ENCODE assay signal across 1 cellular context in genomic region chr4:4659871-4660651, GRCh38.
TF ChIP-seq lines count a peak whose summit lies in the region.

No MANE protein-coding gene starts in this region.

TF ChIP-seq in K562, 482 proteins besides CTCF, POLR2A, EP300 and RAD21 (continued from another document and continues in another):
- TF ChIP-seq ZBTB9 (CRISPR knock-in tag; IDR thresholded peaks at IDR 0.05) (no peak), ERF (CRISPR knock-in tag; IDR thresholded peaks at IDR 0.05) (no peak), TOE1 (IDR thresholded peaks at IDR 0.05; ENCODE audit: borderline replicate concordance) (no peak), TOE1 (CRISPR knock-in tag; IDR thresholded peaks at IDR 0.05; ENCODE audit: borderline replicate concordance, low read depth) (no peak), ZNF124 (CRISPR knock-in tag; IDR thresholded peaks at IDR 0.05) (no peak), ZFP1 (CRISPR knock-in tag; IDR thresholded peaks at IDR 0.05) (no peak), ZNF263 (CRISPR knock-in tag; IDR thresholded peaks at IDR 0.05; ENCODE audit: borderline replicate concordance) (no peak), CREM (IDR thresholded peaks at IDR 0.05; ENCODE audit: low read depth) (peak; percentile 34; the same call in 1 of the 2 replicates), SNIP1 (IDR thresholded peaks at IDR 0.05; ENCODE audit: low read depth) (no peak), TFAM (CRISPR knock-in tag; conservative IDR thresholded peaks at IDR 0.05) (no peak), NBN (IDR thresholded peaks at IDR 0.05; ENCODE audit: low read depth) (no peak), JUND (IDR thresholded peaks at IDR 0.05; ENCODE audit: borderline replicate concordance, low read depth, low read length) (peak; percentile 85), JUND (tag; IDR thresholded peaks at IDR 0.05; ENCODE audit: borderline replicate concordance, low read depth, low read length) (peak; percentile 81; the same call in 1 of the 3 replicates), SMAD4 (CRISPR knock-in tag; conservative IDR thresholded peaks at IDR 0.05) (peak; percentile 51; the same call in 1 of the 2 replicates), SMAD3 (CRISPR knock-in tag; conservative IDR thresholded peaks at IDR 0.05) (no peak), NCOA6 (IDR thresholded peaks at IDR 0.05) (no peak), E2F6 (IDR thresholded peaks at IDR 0.05; ENCODE audit: borderline replicate concordance in 1 of 2, extremely low read depth in 1 of 2, insufficient read depth in 1 of 2, insufficient read length in 1 of 2, low read depth in 1 of 2, low read length in 1 of 2, poor library complexity in 1 of 2, severe bottlenecking in 1 of 2) (no peak), ZNF143 (CRISPR knock-in tag; IDR thresholded peaks at IDR 0.05) (no peak), ZNF764 (CRISPR knock-in tag; IDR thresholded peaks at IDR 0.05; ENCODE audit: low read depth) (no peak), ZBTB2 (IDR thresholded peaks at IDR 0.05) (no peak), BMI1 (IDR thresholded peaks at IDR 0.05; ENCODE audit: low read length) (no peak), NCOA4 (IDR thresholded peaks at IDR 0.05; ENCODE audit: partially characterized antibody) (no peak), CBX5 (IDR thresholded peaks at IDR 0.05; ENCODE audit: borderline replicate concordance, low read depth) (no peak), BRF1 (IDR thresholded peaks at IDR 0.05; ENCODE audit: borderline replicate concordance, extremely low read depth, insufficient read length) (no peak), FOXP1 (CRISPR knock-in tag; IDR thresholded peaks at IDR 0.05) (no peak), SIRT6 (IDR thresholded peaks at IDR 0.05; ENCODE audit: low read depth, low read length) (no peak), MGA (IDR thresholded peaks at IDR 0.05) (peak; percentile 54), SRF (CRISPR knock-in tag; IDR thresholded peaks at IDR 0.05) (no peak), ZNF431 (CRISPR knock-in tag; IDR thresholded peaks at IDR 0.05) (no peak), HBP1 (CRISPR knock-in tag; IDR thresholded peaks at IDR 0.05) (no peak), NFIC (IDR thresholded peaks at IDR 0.05) (no peak), GATAD2A (IDR thresholded peaks at IDR 0.05) (no peak), DMBX1 (CRISPR knock-in tag; IDR thresholded peaks at IDR 0.05; ENCODE audit: borderline replicate concordance) (peak; percentile 81), SREBF1 (IDR thresholded peaks at IDR 0.05; ENCODE audit: borderline replicate concordance, low read depth, low read length) (no peak), SIX5 (IDR thresholded peaks at IDR 0.05; ENCODE audit: borderline replicate concordance in 1 of 2, insufficient read depth in 1 of 2, low read depth in 1 of 2, low read length in 2 of 2) (no peak), CUX1 (CRISPR knock-in tag; IDR thresholded peaks at IDR 0.05) (no peak), ZNF778 (CRISPR knock-in tag; IDR thresholded peaks at IDR 0.05) (no peak), E2F3 (CRISPR knock-in tag; IDR thresholded peaks at IDR 0.05) (no peak), HDAC1 (IDR thresholded peaks at IDR 0.05) (no peak), POLR3A (IDR thresholded peaks at IDR 0.05; ENCODE audit: borderline replicate concordance, extremely low read depth, insufficient read depth, insufficient read length) (no peak), ZBTB34 (CRISPR knock-in tag; IDR thresholded peaks at IDR 0.05) (no peak)
